11 cellular contexts compared by ENCODE assay signal in the genomic region with DNA sequence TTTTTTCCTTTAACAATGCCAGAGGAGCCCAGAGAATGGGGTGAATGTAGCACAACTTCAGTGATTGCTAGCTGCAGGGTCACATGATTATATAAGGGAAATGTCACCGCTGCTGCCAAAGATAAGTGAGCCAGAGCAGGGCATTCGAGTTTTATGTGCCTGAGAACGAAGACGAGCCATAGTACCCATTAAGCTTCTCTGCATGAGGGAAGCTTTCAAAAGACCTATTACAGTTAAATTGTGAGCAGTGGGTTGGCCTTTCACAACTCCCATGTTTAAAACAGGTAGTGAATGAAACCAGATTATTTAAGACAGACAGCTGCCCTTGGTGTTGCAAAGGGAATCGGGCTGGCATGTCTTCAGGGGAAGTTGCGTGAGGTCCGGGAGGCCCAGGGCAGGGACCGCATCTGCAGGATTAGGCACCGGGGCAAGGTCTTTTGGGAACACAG.
DNase-seq lines count a peak whose midpoint lies in the region; ATAC-seq and TF ChIP-seq lines count a peak whose summit lies in the region.
"Had no signal": no experiment of that assay in that cellular context is flagged by ENCODE, and none has a peak within 500 bp of the region (broad histone marks: within the 10 kb centered on the region; RNA-seq: fewer than 3 reads in every experiment).

No MANE protein-coding gene starts in this region.

- 93% methylated on average over 9 of the region's 9 CpGs for WGBS in mammary epithelial cell (ENCODE audit: low coverage, missing lambda C conversion rate)

- ATAC-seq in activated CD4-positive, alpha-beta T cell treated with anti-CD3 and anti-CD28 coated beads for 36 hours: no peak
- ATAC-seq in stimulated activated effector memory CD8-positive, alpha-beta T cell treated with anti-CD3 and anti-CD28 coated beads, Interleukin-12 subunit alpha, Interleukin-12 subunit beta, amount 100 ng/mL, for 72 hours: no peak
- ATAC-seq in GM21381 (IDR thresholded peaks at IDR 0.05; ENCODE audit: unreplicated experiment) (no peak), HG02759 (IDR thresholded peaks at IDR 0.05; ENCODE audit: unreplicated experiment) (no peak)

- DNase-seq in activated CD4-positive, alpha-beta T cell treated with anti-CD3 and anti-CD28 coated beads for 36 hours: no peak
- DNase-seq in activated CD4-positive, alpha-beta T cell treated with anti-CD3 and anti-CD28 coated beads for 48 hours: no peak
- DNase-seq in mammary epithelial cell: no peak
- no peak for DNase-seq in stimulated activated effector memory CD8-positive, alpha-beta T cell treated with anti-CD3 and anti-CD28 coated beads, Interleukin-12 subunit alpha, Interleukin-12 subunit beta, amount 100 ng/mL, for 72 hours (ENCODE audit: low spot score in 2 of 2)
- no peak for DNase-seq in NCI-H526 (lab: John Stamatoyannopoulos, UW)
- DNase-seq: cerebellar nuclear complex, NCI-H1436 had no signal

- H4K20me1 ChIP-seq in OCI-LY1 (ENCODE audit: insufficient read depth, low read length) (no peaks in the 10 kb centered on the region), mammary epithelial cell (ENCODE audit: insufficient read depth, low read length) (no peaks in the 10 kb centered on the region)

- peak overlapping the region; percentile 96 for H3K4me3 Mint-ChIP-seq in activated CD4-positive, alpha-beta T cell treated with anti-CD3 and anti-CD28 coated beads for 36 hours
- peak overlapping the region; percentile 95 for H3K4me3 Mint-ChIP-seq in stimulated activated effector memory CD8-positive, alpha-beta T cell treated with anti-CD3 and anti-CD28 coated beads, Interleukin-12 subunit alpha, Interleukin-12 subunit beta, amount 100 ng/mL, for 72 hours

- H3K36me3 Mint-ChIP-seq in activated CD4-positive, alpha-beta T cell treated with anti-CD3 and anti-CD28 coated beads for 36 hours (ENCODE audit: low read depth): peaks cover 56% of the 10 kb centered on the region
- H3K36me3 Mint-ChIP-seq in stimulated activated effector memory CD8-positive, alpha-beta T cell treated with anti-CD3 and anti-CD28 coated beads, Interleukin-12 subunit alpha, Interleukin-12 subunit beta, amount 100 ng/mL, for 72 hours: peaks cover 63% of the 10 kb centered on the region

- peaks cover 74% of the 10 kb centered on the region for H3K4me1 Mint-ChIP-seq in activated CD4-positive, alpha-beta T cell treated with anti-CD3 and anti-CD28 coated beads for 36 hours
- peaks cover 77% of the 10 kb centered on the region for H3K4me1 Mint-ChIP-seq in stimulated activated effector memory CD8-positive, alpha-beta T cell treated with anti-CD3 and anti-CD28 coated beads, Interleukin-12 subunit alpha, Interleukin-12 subunit beta, amount 100 ng/mL, for 72 hours

- CTCF ChIA-PET in activated CD4-positive, alpha-beta T cell treated with anti-CD3 and anti-CD28 coated beads for 36 hours (lab: Charles Lee): interaction anchor here (0.8 to 2.8 kb wide), 19 partner anchors 8 to 286 kb away, joined by 3 to 12 read pairs (median 4); a partner anchor contains a TSS
- CTCF ChIA-PET in mammary epithelial cell (lab: Charles Lee; ENCODE audit: low non-redundant PET): no interaction called here

- no peaks in the 10 kb centered on the region for H3K9me3 Mint-ChIP-seq in activated CD4-positive, alpha-beta T cell treated with anti-CD3 and anti-CD28 coated beads for 36 hours (ENCODE audit: low read depth)
- no peaks in the 10 kb centered on the region for H3K9me3 Mint-ChIP-seq in stimulated activated effector memory CD8-positive, alpha-beta T cell treated with anti-CD3 and anti-CD28 coated beads, Interleukin-12 subunit alpha, Interleukin-12 subunit beta, amount 100 ng/mL, for 72 hours

- peak overlapping the region; percentile 96 for H3K27ac Mint-ChIP-seq in activated CD4-positive, alpha-beta T cell treated with anti-CD3 and anti-CD28 coated beads for 36 hours
- peak overlapping the region; percentile 93 for H3K27ac Mint-ChIP-seq in stimulated activated effector memory CD8-positive, alpha-beta T cell treated with anti-CD3 and anti-CD28 coated beads, Interleukin-12 subunit alpha, Interleukin-12 subunit beta, amount 100 ng/mL, for 72 hours

- H3K9me3 ChIP-seq in OCI-LY1 (ENCODE audit: low read length): no peaks in the 10 kb centered on the region
- H3K9me3 ChIP-seq in mammary epithelial cell (replicated peaks; ENCODE audit: insufficient read depth, low read length): no peaks in the 10 kb centered on the region

- H3K4me2 ChIP-seq in OCI-LY1 (ENCODE audit: low read length): peak overlapping the region; percentile 93
- H3K4me2 ChIP-seq in mammary epithelial cell (ENCODE audit: insufficient read depth, low read depth, low read length): no peak overlapping the region

- H3K27me3 ChIP-seq in OCI-LY1 (ENCODE audit: insufficient read depth, low read length) (no peaks in the 10 kb centered on the region), mammary epithelial cell (ENCODE audit: insufficient read depth, low read length) (no peaks in the 10 kb centered on the region)

- H3F3A ChIP-seq in OCI-LY1 (ENCODE audit: insufficient read depth, low read length): peaks cover 20% of the 10 kb centered on the region

- no peaks in the 10 kb centered on the region for H3K9me2 ChIP-seq in OCI-LY1 (ENCODE audit: low read depth, low read length)

- in situ Hi-C loops in mammary epithelial cell (cut with MboI; ENCODE audit: low sequenced_read_pairs in 2 of 2): no loop called here

- H3K4me1 ChIP-seq in OCI-LY1 (ENCODE audit: insufficient read depth, low read length, severe bottlenecking) (peaks cover 90% of the 10 kb centered on the region), mammary epithelial cell (ENCODE audit: insufficient read depth, low read length) (peaks cover 48% of the 10 kb centered on the region)

- peaks cover 54% of the 10 kb centered on the region for H3K79me2 ChIP-seq in OCI-LY1 (ENCODE audit: insufficient read depth, low read length)
- H3K79me2 ChIP-seq in mammary epithelial cell (ENCODE audit: insufficient read depth, low read length): peaks cover 67% of the 10 kb centered on the region

- H3K4me3 ChIP-seq in OCI-LY1 (ENCODE audit: low read depth, low read length, poor library complexity, severe bottlenecking) (peak overlapping the region; percentile 99), mammary epithelial cell (replicated peaks in 1 of 3; ENCODE audit: insufficient read depth in 1 of 3, low read depth in 2 of 3, low read length in 3 of 3) (no peak overlapping the region)

- POLR2A ChIA-PET in activated CD4-positive, alpha-beta T cell treated with anti-CD3 and anti-CD28 coated beads for 36 hours (lab: Charles Lee): interaction anchor here (0.7 to 1.5 kb wide), 3 partner anchors 12 to 83 kb away, joined by 3 to 9 read pairs (median 3); a partner anchor contains a TSS

- H3K9ac ChIP-seq in OCI-LY1 (ENCODE audit: low read length) (peak overlapping the region; percentile 99), mammary epithelial cell (ENCODE audit: insufficient read depth, low read length) (no peak overlapping the region)

- no peaks in the 10 kb centered on the region for H3K27me3 Mint-ChIP-seq in activated CD4-positive, alpha-beta T cell treated with anti-CD3 and anti-CD28 coated beads for 36 hours

- no peak for TF ChIP-seq CTCF in OCI-LY1 (IDR thresholded peaks at IDR 0.05; ENCODE audit: low read length)
- TF ChIP-seq CTCF in mammary epithelial cell (conservative IDR thresholded peaks at IDR 0.05 in 1 of 2, IDR thresholded peaks at IDR 0.05 in 1 of 2; ENCODE audit: extremely low read depth in 1 of 2, insufficient read depth in 1 of 2, low read depth in 1 of 2, low read length in 2 of 2): no peak

- H3K36me3 ChIP-seq in OCI-LY1 (ENCODE audit: insufficient read depth, low read length): peaks cover 4% of the 10 kb centered on the region; the same call in 1 of the 2 replicates
- H3K36me3 ChIP-seq in mammary epithelial cell (ENCODE audit: insufficient read depth, low read length): no peaks in the 10 kb centered on the region

- BruUV-seq in mammary epithelial cell (replicated peaks; lab: Mats Ljungman, UMichigan): no TSS peak

- H2AFZ ChIP-seq in OCI-LY1 (ENCODE audit: low read length): no peak overlapping the region
- H2AFZ ChIP-seq in mammary epithelial cell (ENCODE audit: low read depth, low read length): no peak overlapping the region

- dilution Hi-C loops in mammary epithelial cell (cut with HindIII; ENCODE audit: low sequenced_read_pairs): loop anchor here (5.0 kb wide), 1 partner anchor 59 kb away; no protein-coding TSS in a partner anchor

- intact Hi-C loops in activated CD4-positive, alpha-beta T cell treated with anti-CD3 and anti-CD28 coated beads for 36 hours (cut with DNase I, micrococcal nuclease): loop anchor here in 1 of 2 experiments (1.0 to 5.0 kb wide), 2 partner anchors 69 to 118 kb away; no protein-coding TSS in a partner anchor
- intact Hi-C loops in mammary epithelial cell (cut with micrococcal nuclease): no loop called here

- H3K27ac ChIP-seq in OCI-LY1 (ENCODE audit: low read depth, low read length, poor library complexity, severe bottlenecking) (peak overlapping the region; percentile 99), mammary epithelial cell (ENCODE audit: insufficient read depth, low read depth, low read length) (peak overlapping the region; percentile 82)
- H3K27ac ChIP-seq: VCaP had no signal
